8 cellular contexts compared by ENCODE assay signal in the genomic region with DNA sequence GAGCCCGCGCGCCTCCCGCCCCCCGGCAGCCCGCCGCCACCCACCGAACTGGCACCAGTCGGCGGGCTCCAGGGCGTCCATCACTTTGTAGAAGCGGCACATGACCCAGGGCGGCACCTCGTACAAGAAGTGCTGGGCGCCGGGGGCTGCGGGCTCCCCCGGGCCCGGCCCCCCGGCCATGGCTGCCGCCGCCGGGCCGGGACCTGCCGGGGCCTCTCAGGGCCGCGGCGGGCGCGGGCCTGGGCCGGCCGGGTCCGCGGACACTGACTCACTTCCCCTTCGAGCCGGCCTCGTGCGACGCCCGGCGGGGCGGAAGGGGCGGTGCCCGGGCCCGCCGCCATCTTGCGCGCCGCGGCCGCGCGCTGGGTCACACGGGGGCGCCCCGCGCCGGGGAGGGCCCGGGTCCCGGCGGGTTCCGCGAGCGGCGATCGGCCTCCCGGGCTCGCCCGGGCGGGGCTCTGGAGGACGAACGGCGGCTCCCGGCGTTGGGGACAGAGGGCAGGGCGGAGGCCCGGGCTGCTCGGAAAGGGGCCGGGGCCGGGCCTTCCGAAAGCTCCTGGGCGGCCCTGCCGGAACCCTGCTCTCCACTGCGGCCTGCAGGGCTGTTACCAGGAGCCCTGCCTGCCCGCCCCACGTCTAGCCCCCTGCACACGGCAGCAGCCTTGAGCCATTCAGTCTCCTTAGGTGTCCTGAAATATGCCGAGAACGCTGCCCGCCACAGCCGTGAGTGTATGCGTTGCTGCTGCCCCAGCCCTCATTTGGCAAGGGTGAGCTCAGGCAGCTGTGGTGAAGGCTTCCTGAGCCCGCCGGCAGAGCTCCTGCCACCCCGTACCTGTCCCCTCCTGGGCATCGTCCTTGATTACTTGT. TPM values are rescaled to one million over a fixed set of nuclear protein-coding genes. Genes with fewer than 3 reads are reported as not detected.
A peak's percentile ranks its signal among the peaks of the same experiment; 100 is the strongest.
DNase-seq lines count a peak whose midpoint lies in the region; ATAC-seq and TF ChIP-seq lines count a peak whose summit lies in the region.

A gene (minus strand): TSS at position 270 of the 867 bp plus-strand sequence. CDS start 90 bp downstream, at position 180.

- H3K9me3 Mint-ChIP-seq in activated naive CD4-positive, alpha-beta T cell treated with anti-CD3 and anti-CD28 coated beads for 36 hours, result no peaks in the 10 kb centered on the region
- H3K9me3 Mint-ChIP-seq in neural crest cell, result no peaks in the 10 kb centered on the region

- H3K4me3 Mint-ChIP-seq in activated naive CD4-positive, alpha-beta T cell treated with anti-CD3 and anti-CD28 coated beads for 36 hours, result peak within 1 kb of the TSS; percentile 88
- peak within 1 kb of the TSS; percentile 82 for H3K4me3 Mint-ChIP-seq in neural crest cell

- CTCF ChIA-PET in activated naive CD4-positive, alpha-beta T cell treated with anti-CD3 and anti-CD28 coated beads for 36 hours (lab: Charles Lee), result interaction anchor here (1.0 to 1.4 kb wide), 3 partner anchors 49 to 116 kb away, joined by 3 read pairs; a partner anchor contains a TSS

- peaks cover 16% of the 10 kb centered on the region for H3K36me3 Mint-ChIP-seq in activated naive CD4-positive, alpha-beta T cell treated with anti-CD3 and anti-CD28 coated beads for 36 hours (ENCODE audit: low read depth)
- peaks cover 4% of the 10 kb centered on the region for H3K36me3 Mint-ChIP-seq in neural crest cell (ENCODE audit: low read depth)

- peak within 1 kb of the TSS; percentile 92 for H3K27ac Mint-ChIP-seq in activated naive CD4-positive, alpha-beta T cell treated with anti-CD3 and anti-CD28 coated beads for 36 hours
- peak within 1 kb of the TSS; percentile 95 for H3K27ac Mint-ChIP-seq in neural crest cell (ENCODE audit: unreplicated experiment)

- peak within 1 kb of the TSS; percentile 85 for H3K4me2 ChIP-seq in BLaER1

- H3K4me1 Mint-ChIP-seq in activated naive CD4-positive, alpha-beta T cell treated with anti-CD3 and anti-CD28 coated beads for 36 hours (ENCODE audit: low read depth), result peaks cover 19% of the 10 kb centered on the region
- peaks cover 20% of the 10 kb centered on the region for H3K4me1 Mint-ChIP-seq in neural crest cell

- TF ChIP-seq POLR2A in upper lobe of left lung (IDR thresholded peaks at IDR 0.05), result no peak

- peaks cover 33% of the 10 kb centered on the region for H3K36me3 ChIP-seq in BLaER1
- H3K36me3 ChIP-seq in upper lobe of left lung, result peaks cover 0 to 29% (median 8%) of the 10 kb centered on the region in 4 donors

- intact Hi-C loops in activated naive CD4-positive, alpha-beta T cell treated with anti-CD3 and anti-CD28 coated beads for 36 hours (cut with micrococcal nuclease), result loop anchor here (1.0 to 5.0 kb wide), 6 partner anchors 17 to 93 kb away; a partner anchor contains a TSS

- H3K4me3 ChIP-seq in BLaER1 (peak within 1 kb of the TSS; percentile 77), upper lobe of left lung (peak within 1 kb of the TSS; percentile 34 to 72 (median 65))

- TF ChIP-seq EP300 in upper lobe of left lung (IDR thresholded peaks at IDR 0.05), result no peak

- H3K4me1 ChIP-seq in BLaER1, result peaks cover 74% of the 10 kb centered on the region
- peaks cover 0 to 29% (median 7%) of the 10 kb centered on the region in 4 donors for H3K4me1 ChIP-seq in upper lobe of left lung

- no peaks in the 10 kb centered on the region for H3K27me3 Mint-ChIP-seq in activated naive CD4-positive, alpha-beta T cell treated with anti-CD3 and anti-CD28 coated beads for 36 hours (ENCODE audit: low read depth)
- H3K27me3 Mint-ChIP-seq in neural crest cell (ENCODE audit: low read depth), result peaks cover 2% of the 10 kb centered on the region

- 44% methylated on average over 27 of the region's 96 CpGs; no CpG with 5 or more reads in 1 of the 2 donors for WGBS in upper lobe of left lung, 2 donors

- ATAC-seq in GM19025 (IDR thresholded peaks at IDR 0.05; ENCODE audit: low read depth, unreplicated experiment) (peak; percentile 77), HG03354 (IDR thresholded peaks at IDR 0.05; ENCODE audit: poor library complexity, severe bottlenecking, unreplicated experiment) (peak; percentile 66), upper lobe of left lung (ENCODE audit: low FRiP score in 2 of 2) (peak; percentile 45 to 92)

- DNase-seq in RKO (ENCODE audit: low spot score) (peak; percentile 67), foreskin melanocyte (peak; percentile 24), neural crest cell (ENCODE audit: low read depth, low spot score) (peak; percentile 23), upper lobe of left lung (peak; percentile 59 to 94)
- DNase-seq in activated naive CD4-positive, alpha-beta T cell treated with anti-CD3 and anti-CD28 coated beads for 36 hours, result peak; percentile 45

- H3K9ac ChIP-seq in BLaER1, result peak within 1 kb of the TSS; percentile 91

- H3K9me3 ChIP-seq in BLaER1 (no peaks in the 10 kb centered on the region), upper lobe of left lung (no peaks in the 10 kb centered on the region)

- peak within 1 kb of the TSS; percentile 96 for H3K27ac ChIP-seq in BLaER1
- H3K27ac ChIP-seq in upper lobe of left lung, result peak within 1 kb of the TSS; percentile 85 to 95 (median 91)

- peaks cover 81% of the 10 kb centered on the region for H4K20me1 ChIP-seq in BLaER1

- H3K27me3 ChIP-seq in BLaER1 (peaks cover 73% of the 10 kb centered on the region), upper lobe of left lung (no peaks in the 10 kb centered on the region)

- TF ChIP-seq CTCF in neural crest cell (conservative IDR thresholded peaks at IDR 0.05), result no peak
- peak in 1 of 6 experiments; percentile 41 for TF ChIP-seq CTCF in upper lobe of left lung (IDR thresholded peaks at IDR 0.05)

RNA-seq across cellular contexts. Expression of the gene that starts here (rescaled TPM):
- total RNA-seq in activated naive CD4-positive, alpha-beta T cell treated with anti-CD3 and anti-CD28 coated beads for 36 hours, result 10 to 100 TPM; 77.2 to 82.6 TPM
- total RNA-seq in neural crest cell (119 and 127 TPM in 2 replicates), upper lobe of left lung (100 to 1,000 TPM in 4 of 6 donors, 10 to 100 TPM in 2; 49.4 to 236 (median 125) TPM)

Comparison
In these comparisons a context has a peak if more than half of its experiments do, and no peak if none do; other contexts are left out.
1. Peak in every context shown above with its lines: DNase-seq, ATAC-seq, H3K4me3 ChIP-seq and H3K27ac ChIP-seq.
2. DNase-seq: peak in every context shown above with its lines; median percentile 76 in upper lobe of left lung; 67 in RKO; 45 in activated naive CD4-positive, alpha-beta T cell treated with anti-CD3 and anti-CD28 coated beads for 36 hours; 24 in foreskin melanocyte; 23 in neural crest cell.